ENCODE assay signal across 9 cellular contexts in the genomic region with DNA sequence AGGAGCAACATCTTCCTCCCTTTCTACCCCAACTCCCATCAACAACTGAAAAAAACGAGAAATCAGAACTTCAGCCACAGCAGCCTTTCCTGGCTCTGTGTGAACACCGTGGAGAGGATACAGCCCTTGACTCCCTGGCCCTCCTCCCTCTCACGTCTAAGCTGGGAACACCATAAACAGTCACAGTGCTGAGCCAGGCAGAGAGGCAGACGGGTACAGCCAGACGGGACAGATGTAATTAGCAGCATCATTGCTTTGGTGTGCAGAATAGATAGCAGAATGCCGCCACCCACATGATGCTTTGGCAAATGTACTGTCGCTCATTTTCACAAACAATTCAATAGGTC.
DNase-seq lines count a peak whose midpoint lies in the region; ATAC-seq and TF ChIP-seq lines count a peak whose summit lies in the region.
"Had no signal": no experiment of that assay in that cellular context is flagged by ENCODE, and none has a peak within 500 bp of the region (broad histone marks: within the 10 kb centered on the region; RNA-seq: fewer than 3 reads in every experiment).

No MANE protein-coding gene starts in this region.

- H3K36me3 ChIP-seq in Panc1 (ENCODE audit: control insufficient read depth, insufficient read depth, low read length), result no peaks in the 10 kb centered on the region

- H3K36me3 Mint-ChIP-seq in stimulated activated naive CD8-positive, alpha-beta T cell treated with anti-CD3 and anti-CD28 coated beads, Interleukin-15, Interleukin-2, amounts not matched to agents 100 ng/mL and 50 ng/mL, for 24 hours (ENCODE audit: low read depth), result no peaks in the 10 kb centered on the region
- peaks cover 1% of the 10 kb centered on the region for H3K36me3 Mint-ChIP-seq in glutamatergic neuron (ENCODE audit: unreplicated experiment)

- H3K27ac Mint-ChIP-seq in stimulated activated naive CD8-positive, alpha-beta T cell treated with anti-CD3 and anti-CD28 coated beads, Interleukin-15, Interleukin-2, amounts not matched to agents 100 ng/mL and 50 ng/mL, for 24 hours, result peak overlapping the region; percentile 75
- H3K27ac Mint-ChIP-seq in glutamatergic neuron (ENCODE audit: unreplicated experiment), result peak overlapping the region; percentile 18

- no peak for DNase-seq in stimulated activated naive CD8-positive, alpha-beta T cell treated with anti-CD3 and anti-CD28 coated beads, Interleukin-15, Interleukin-2, amounts not matched to agents 100 U/mL and 50 U/mL, for 24 hours
- no peak for DNase-seq in Panc1 (ENCODE audit: low read depth, low spot score)
- no peak for DNase-seq in glutamatergic neuron
- no peak for DNase-seq in HK-2 (ENCODE audit: unreplicated experiment)
- DNase-seq in NCI-H1417 (lab: John Stamatoyannopoulos, UW), result no peak
- DNase-seq in SKM-1 (lab: John Stamatoyannopoulos, UW; ENCODE audit: unreplicated experiment), result no peak
- DNase-seq: substantia nigra had no signal

- ATAC-seq in stimulated activated naive CD8-positive, alpha-beta T cell treated with anti-CD3 and anti-CD28 coated beads, Interleukin-15, Interleukin-2, amounts not matched to agents 100 U/mL and 50 U/mL, for 24 hours, result no peak
- ATAC-seq in Panc1 (0 out of 2 replicates have a peak, but pooled peaks have one; percentile 47), HG03342 (IDR thresholded peaks at IDR 0.05; ENCODE audit: unreplicated experiment) (no peak)

- no peaks in the 10 kb centered on the region; the same call in 1 of the 2 replicates for H3K27me3 ChIP-seq in Panc1 (ENCODE audit: control insufficient read depth, insufficient read depth, low read length)

- no peaks in the 10 kb centered on the region for H3K9me3 Mint-ChIP-seq in stimulated activated naive CD8-positive, alpha-beta T cell treated with anti-CD3 and anti-CD28 coated beads, Interleukin-15, Interleukin-2, amounts not matched to agents 100 ng/mL and 50 ng/mL, for 24 hours
- no peaks in the 10 kb centered on the region for H3K9me3 Mint-ChIP-seq in glutamatergic neuron (ENCODE audit: unreplicated experiment)

- no peak for TF ChIP-seq CTCF in Panc1 (IDR thresholded peaks at IDR 0.05)
- no peak for TF ChIP-seq CTCF in glutamatergic neuron (IDR thresholded peaks at IDR 0.05; ENCODE audit: partially characterized antibody, unreplicated experiment)

- BruUV-seq in Panc1 (replicated peaks; lab: Mats Ljungman, UMichigan), result no TSS peak

- CTCF ChIA-PET in Panc1 (lab: Charles Lee), result interaction anchor here (0.6 to 1.8 kb wide), 3 partner anchors 41 to 280 kb away, joined by 3 to 8 read pairs (median 4); no protein-coding TSS in a partner anchor

- H3K4me3 ChIP-seq in Panc1 (ENCODE audit: low read depth in 2 of 2, low read length in 2 of 2), result no peak overlapping the region

- in situ Hi-C loops in Panc1 (cut with HindIII; ENCODE audit: low pct_unique_long_range_greater_than_20kb, low sequenced_read_pairs), result no loop called here

- H3K4me1 ChIP-seq in Panc1 (ENCODE audit: control insufficient read depth, insufficient read depth, low read length), result no peaks in the 10 kb centered on the region

- H3K27ac ChIP-seq in Panc1 (ENCODE audit: low read length), result no peak overlapping the region

- no peaks in the 10 kb centered on the region for H3K27me3 Mint-ChIP-seq in stimulated activated naive CD8-positive, alpha-beta T cell treated with anti-CD3 and anti-CD28 coated beads, Interleukin-15, Interleukin-2, amounts not matched to agents 100 ng/mL and 50 ng/mL, for 24 hours
- H3K27me3 Mint-ChIP-seq in glutamatergic neuron (ENCODE audit: unreplicated experiment), result peaks cover 6% of the 10 kb centered on the region

- no peaks in the 10 kb centered on the region for H3K9me3 ChIP-seq in Panc1 (ENCODE audit: control insufficient read depth, insufficient read depth, low read depth, low read length)

- intact Hi-C loops in Panc1 (cut with micrococcal nuclease; ENCODE audit: unreplicated experiment), result no loop called here

- POLR2A ChIA-PET in Panc1 (lab: Charles Lee), result no interaction called here

- peak overlapping the region; percentile 52 for H3K4me3 Mint-ChIP-seq in stimulated activated naive CD8-positive, alpha-beta T cell treated with anti-CD3 and anti-CD28 coated beads, Interleukin-15, Interleukin-2, amounts not matched to agents 100 ng/mL and 50 ng/mL, for 24 hours
- no peak overlapping the region for H3K4me3 Mint-ChIP-seq in glutamatergic neuron (ENCODE audit: unreplicated experiment)

- H3K4me1 Mint-ChIP-seq in stimulated activated naive CD8-positive, alpha-beta T cell treated with anti-CD3 and anti-CD28 coated beads, Interleukin-15, Interleukin-2, amounts not matched to agents 100 ng/mL and 50 ng/mL, for 24 hours (ENCODE audit: low read depth), result peaks cover 35% of the 10 kb centered on the region
- H3K4me1 Mint-ChIP-seq in glutamatergic neuron (ENCODE audit: low read depth, unreplicated experiment), result peaks cover 19% of the 10 kb centered on the region
